21 cellular contexts compared by ENCODE assay signal in genomic region chr15:93382196-93382820, GRCh38.
DNase-seq lines count a peak whose midpoint lies in the region; ATAC-seq and TF ChIP-seq lines count a peak whose summit lies in the region.
"Had no signal": no experiment of that assay in that cellular context is flagged by ENCODE, and none has a peak within 500 bp of the region (broad histone marks: within the 10 kb centered on the region; RNA-seq: fewer than 3 reads in every experiment).

No MANE protein-coding gene starts in this region.

- DNase-seq in DMS53 (lab: John Stamatoyannopoulos, UW) (peak; percentile 72), NCI-H146 (lab: John Stamatoyannopoulos, UW) (peak; percentile 96), NCI-H526 (lab: John Stamatoyannopoulos, UW) (peak; percentile 33 to 72), left lobe of liver (ENCODE audit: low spot score) (no peak), left ventricle myocardium superior (no peak), GM20000 (ENCODE audit: low spot score) (no peak)
- DNase-seq in activated effector memory CD4-positive, alpha-beta T cell treated with anti-CD3 and anti-CD28 coated beads, Interleukin-2, amount 50 U/mL, for 16 hours = no peak
- DNase-seq: activated CD4-positive, alpha-beta T cell treated with anti-CD3 and anti-CD28 coated beads for 36 hours; activated naive CD4-positive, alpha-beta T cell treated with anti-CD3 and anti-CD28 coated beads for 36 hours; activated T-cell treated with anti-CD3 and anti-CD28 coated beads, Interleukin-2, amount 50 U/mL, for 4 hours; DMS79 treated with DMSO at 0.1 percent for 48 hours; mesenchymal stem cell; NCI-H187 treated with DMSO at 0.1 percent for 48 hours; NK-92 treated with Interleukin-12 subunit alpha and Interleukin-12 subunit beta, amount 100 ng/mL, for 24 hours; nucleus accumbens; spleen; stimulated activated CD4-positive, alpha-beta T cell treated with anti-CD3 and anti-CD28 coated beads, Interleukin-4, amount 100 ng/mL, for 1 hour; stimulated activated naive CD4-positive, alpha-beta T cell had no signal

- no peak for TF ChIP-seq CTCF in GM20000 (IDR thresholded peaks at IDR 0.05; ENCODE audit: extremely low read depth, missing control alignments)

- intact Hi-C loops in left ventricle myocardium superior (cut with micrococcal nuclease) = no loop called here

- peak; percentile 62 for ATAC-seq in left lobe of liver
- ATAC-seq in HG02981 (IDR thresholded peaks at IDR 0.05; ENCODE audit: unreplicated experiment) = no peak
- ATAC-seq in left ventricle myocardium superior = no peak
- ATAC-seq: activated CD4-positive, alpha-beta T cell treated with anti-CD3 and anti-CD28 coated beads for 36 hours; activated T-cell treated with anti-CD3 and anti-CD28 coated beads, Interleukin-2, amount 50 U/mL, for 4 hours; GM12878; Panc1 had no signal

Comparison
In these comparisons a context has a peak if more than half of its experiments do, and no peak if none do; other contexts are left out.
1. DNase-seq: peak in DMS53 (single experiment), NCI-H146 (single experiment) and NCI-H526 (2 of 2); none in left lobe of liver (single experiment), activated effector memory CD4-positive, alpha-beta T cell treated with anti-CD3 and anti-CD28 coated beads, Interleukin-2, amount 50 U/mL, for 16 hours (single experiment), left ventricle myocardium superior (single experiment) and GM20000 (single experiment).